ENCODE assay signal across 1 cellular context in the genomic region with DNA sequence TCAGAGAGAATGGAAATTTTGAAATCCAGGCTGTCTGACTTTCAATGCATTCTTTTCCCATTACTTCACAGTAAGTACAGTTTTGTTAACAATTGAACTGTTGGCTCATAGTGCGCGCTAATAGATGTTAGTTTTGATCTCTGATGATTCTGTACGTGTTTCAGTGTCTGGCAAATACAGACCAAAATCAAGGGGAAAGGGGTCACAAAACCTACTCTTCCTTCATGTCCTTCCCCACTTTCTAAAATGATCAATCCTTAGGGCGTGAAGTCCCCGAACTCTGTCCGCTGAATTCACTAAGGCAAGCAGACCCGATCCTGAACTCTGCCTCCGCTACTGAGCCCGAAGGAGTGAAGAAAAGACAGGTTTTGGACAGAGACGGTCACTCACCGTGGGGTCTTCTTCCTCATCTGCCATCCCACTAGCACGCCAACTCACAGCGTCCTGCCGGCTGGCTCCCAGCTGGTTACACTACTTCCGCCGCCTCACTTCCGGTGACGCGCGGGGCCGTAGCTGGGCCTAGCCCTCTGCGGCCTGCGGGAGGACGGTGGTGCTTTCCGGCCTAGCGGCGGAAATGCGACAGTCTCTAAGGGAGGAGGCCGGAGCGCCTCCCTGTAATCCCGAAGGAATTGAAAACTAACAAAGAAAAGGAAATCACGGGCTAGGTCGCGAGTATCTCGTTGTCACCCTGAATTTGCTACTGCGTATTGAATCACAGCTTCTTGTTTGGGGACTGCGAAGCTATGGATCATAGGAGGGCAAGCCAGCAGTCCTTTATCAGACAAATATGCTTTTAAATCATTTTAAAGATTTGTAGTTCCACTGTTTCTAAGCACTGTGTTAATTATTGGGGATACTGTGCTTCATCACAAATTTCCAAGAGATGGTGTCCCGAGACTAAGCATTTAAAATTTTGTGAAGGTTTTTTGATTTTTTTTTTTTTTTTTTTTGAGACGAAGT.
TF ChIP-seq lines count a peak whose summit lies in the region.

A gene with protein sequence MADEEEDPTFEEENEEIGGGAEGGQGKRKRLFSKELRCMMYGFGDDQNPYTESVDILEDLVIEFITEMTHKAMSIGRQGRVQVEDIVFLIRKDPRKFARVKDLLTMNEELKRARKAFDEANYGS (minus strand): TSS at position 473 of the 960 bp plus-strand sequence. CDS start 56 bp downstream, at position 417.

TF ChIP-seq in K562, 482 proteins besides CTCF, POLR2A, EP300 and RAD21 (continued from another document and continues in another):
- TF ChIP-seq, protein P1, sequence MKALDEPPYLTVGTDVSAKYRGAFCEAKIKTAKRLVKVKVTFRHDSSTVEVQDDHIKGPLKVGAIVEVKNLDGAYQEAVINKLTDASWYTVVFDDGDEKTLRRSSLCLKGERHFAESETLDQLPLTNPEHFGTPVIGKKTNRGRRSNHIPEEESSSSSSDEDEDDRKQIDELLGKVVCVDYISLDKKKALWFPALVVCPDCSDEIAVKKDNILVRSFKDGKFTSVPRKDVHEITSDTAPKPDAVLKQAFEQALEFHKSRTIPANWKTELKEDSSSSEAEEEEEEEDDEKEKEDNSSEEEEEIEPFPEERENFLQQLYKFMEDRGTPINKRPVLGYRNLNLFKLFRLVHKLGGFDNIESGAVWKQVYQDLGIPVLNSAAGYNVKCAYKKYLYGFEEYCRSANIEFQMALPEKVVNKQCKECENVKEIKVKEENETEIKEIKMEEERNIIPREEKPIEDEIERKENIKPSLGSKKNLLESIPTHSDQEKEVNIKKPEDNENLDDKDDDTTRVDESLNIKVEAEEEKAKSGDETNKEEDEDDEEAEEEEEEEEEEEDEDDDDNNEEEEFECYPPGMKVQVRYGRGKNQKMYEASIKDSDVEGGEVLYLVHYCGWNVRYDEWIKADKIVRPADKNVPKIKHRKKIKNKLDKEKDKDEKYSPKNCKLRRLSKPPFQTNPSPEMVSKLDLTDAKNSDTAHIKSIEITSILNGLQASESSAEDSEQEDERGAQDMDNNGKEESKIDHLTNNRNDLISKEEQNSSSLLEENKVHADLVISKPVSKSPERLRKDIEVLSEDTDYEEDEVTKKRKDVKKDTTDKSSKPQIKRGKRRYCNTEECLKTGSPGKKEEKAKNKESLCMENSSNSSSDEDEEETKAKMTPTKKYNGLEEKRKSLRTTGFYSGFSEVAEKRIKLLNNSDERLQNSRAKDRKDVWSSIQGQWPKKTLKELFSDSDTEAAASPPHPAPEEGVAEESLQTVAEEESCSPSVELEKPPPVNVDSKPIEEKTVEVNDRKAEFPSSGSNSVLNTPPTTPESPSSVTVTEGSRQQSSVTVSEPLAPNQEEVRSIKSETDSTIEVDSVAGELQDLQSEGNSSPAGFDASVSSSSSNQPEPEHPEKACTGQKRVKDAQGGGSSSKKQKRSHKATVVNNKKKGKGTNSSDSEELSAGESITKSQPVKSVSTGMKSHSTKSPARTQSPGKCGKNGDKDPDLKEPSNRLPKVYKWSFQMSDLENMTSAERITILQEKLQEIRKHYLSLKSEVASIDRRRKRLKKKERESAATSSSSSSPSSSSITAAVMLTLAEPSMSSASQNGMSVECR (CRISPR knock-in tag; IDR thresholded peaks at IDR 0.05) = peak; percentile 99
- TF ChIP-seq HNRNPLL (IDR thresholded peaks at IDR 0.05; ENCODE audit: low read depth, low read length, poor library complexity, severe bottlenecking) (peak; percentile 38), TBP (optimal IDR thresholded peaks at IDR 0.05; ENCODE audit: low read depth, low read length) (peak; percentile 86), RFX5 (IDR thresholded peaks at IDR 0.05; ENCODE audit: low read depth, low read length) (no peak), MCM5 (IDR thresholded peaks at IDR 0.05; ENCODE audit: low read depth) (no peak), HNRNPH1 (optimal IDR thresholded peaks at IDR 0.05; ENCODE audit: low read depth, low read length) (no peak), CBX8 (IDR thresholded peaks at IDR 0.05; ENCODE audit: borderline replicate concordance, extremely low read depth, low read depth, low read length, poor library complexity, severe bottlenecking) (no peak), TGIF2 (CRISPR knock-in tag; IDR thresholded peaks at IDR 0.05) (no peak), TOE1 (IDR thresholded peaks at IDR 0.05; ENCODE audit: borderline replicate concordance) (peak; percentile 66; the same call in 1 of the 2 replicates), TOE1 (CRISPR knock-in tag; IDR thresholded peaks at IDR 0.05; ENCODE audit: borderline replicate concordance, low read depth) (0 out of 2 replicates have a peak, but pooled peaks have one; percentile 13), ETS2 (tag; IDR thresholded peaks at IDR 0.05; ENCODE audit: borderline replicate concordance, poor library complexity, severe bottlenecking) (no peak), E2F5 (CRISPR knock-in tag; IDR thresholded peaks at IDR 0.05) (no peak; the same call in 1 of the 2 replicates), HEY1 (CRISPR knock-in tag; IDR thresholded peaks at IDR 0.05; ENCODE audit: borderline replicate concordance) (no peak), ZBTB11 (CRISPR knock-in tag; IDR thresholded peaks at IDR 0.05) (peak; percentile 69 to 94 (median 71); a peak in 4 of 6 replicates), GTF2F1 (IDR thresholded peaks at IDR 0.05; ENCODE audit: low read depth, low read length) (no peak), MITF (IDR thresholded peaks at IDR 0.05) (no peak), ESRRB (CRISPR knock-in tag; IDR thresholded peaks at IDR 0.05; ENCODE audit: borderline replicate concordance) (no peak), NFIX (CRISPR knock-in tag; IDR thresholded peaks at IDR 0.05; ENCODE audit: low read depth) (no peak), RUNX1 (IDR thresholded peaks at IDR 0.05; ENCODE audit: low read depth) (0 out of 2 replicates have a peak, but pooled peaks have one; percentile 75), ZNF561 (CRISPR knock-in tag; conservative IDR thresholded peaks at IDR 0.05) (no peak), TCF7 (IDR thresholded peaks at IDR 0.05; ENCODE audit: borderline replicate concordance) (0 out of 2 replicates have a peak, but pooled peaks have one; percentile 75), RAD51 (IDR thresholded peaks at IDR 0.05; ENCODE audit: borderline replicate concordance, low read depth) (no peak), ZNF143 (CRISPR knock-in tag; IDR thresholded peaks at IDR 0.05) (no peak), NCOA1 (IDR thresholded peaks at IDR 0.05; ENCODE audit: low read depth) (0 out of 2 replicates have a peak, but pooled peaks have one; percentile 48), CREB3 (tag; conservative IDR thresholded peaks at IDR 0.05; ENCODE audit: low read depth) (0 out of 2 replicates have a peak, but pooled peaks have one; percentile 33), HMGN3 (IDR thresholded peaks at IDR 0.05; ENCODE audit: borderline replicate concordance, extremely low read depth, insufficient read length, low read depth, low read length) (peak; percentile 67), NELFE (IDR thresholded peaks at IDR 0.05; ENCODE audit: insufficient read depth, insufficient read length) (no peak), NFRKB (IDR thresholded peaks at IDR 0.05; ENCODE audit: low read depth) (peak; percentile 70), JUND (IDR thresholded peaks at IDR 0.05; ENCODE audit: borderline replicate concordance, low read depth, low read length) (peak; percentile 81), JUND (tag; IDR thresholded peaks at IDR 0.05; ENCODE audit: borderline replicate concordance, low read depth, low read length) (peak; percentile 69; the same call in 2 of the 3 replicates), EGR1 (conservative IDR thresholded peaks at IDR 0.05) (peak; percentile 17; the same call in 1 of the 2 replicates), ZNF75A (CRISPR knock-in tag; IDR thresholded peaks at IDR 0.05) (no peak), SREBF2 (CRISPR knock-in tag; IDR thresholded peaks at IDR 0.05) (no peak), XRCC3 (IDR thresholded peaks at IDR 0.05) (no peak)
- TF ChIP-seq, protein P2, sequence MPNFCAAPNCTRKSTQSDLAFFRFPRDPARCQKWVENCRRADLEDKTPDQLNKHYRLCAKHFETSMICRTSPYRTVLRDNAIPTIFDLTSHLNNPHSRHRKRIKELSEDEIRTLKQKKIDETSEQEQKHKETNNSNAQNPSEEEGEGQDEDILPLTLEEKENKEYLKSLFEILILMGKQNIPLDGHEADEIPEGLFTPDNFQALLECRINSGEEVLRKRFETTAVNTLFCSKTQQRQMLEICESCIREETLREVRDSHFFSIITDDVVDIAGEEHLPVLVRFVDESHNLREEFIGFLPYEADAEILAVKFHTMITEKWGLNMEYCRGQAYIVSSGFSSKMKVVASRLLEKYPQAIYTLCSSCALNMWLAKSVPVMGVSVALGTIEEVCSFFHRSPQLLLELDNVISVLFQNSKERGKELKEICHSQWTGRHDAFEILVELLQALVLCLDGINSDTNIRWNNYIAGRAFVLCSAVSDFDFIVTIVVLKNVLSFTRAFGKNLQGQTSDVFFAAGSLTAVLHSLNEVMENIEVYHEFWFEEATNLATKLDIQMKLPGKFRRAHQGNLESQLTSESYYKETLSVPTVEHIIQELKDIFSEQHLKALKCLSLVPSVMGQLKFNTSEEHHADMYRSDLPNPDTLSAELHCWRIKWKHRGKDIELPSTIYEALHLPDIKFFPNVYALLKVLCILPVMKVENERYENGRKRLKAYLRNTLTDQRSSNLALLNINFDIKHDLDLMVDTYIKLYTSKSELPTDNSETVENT (CRISPR knock-in tag; IDR thresholded peaks at IDR 0.05) = peak; percentile 54; the same call in 1 of the 2 replicates
- TF ChIP-seq, protein P3, sequence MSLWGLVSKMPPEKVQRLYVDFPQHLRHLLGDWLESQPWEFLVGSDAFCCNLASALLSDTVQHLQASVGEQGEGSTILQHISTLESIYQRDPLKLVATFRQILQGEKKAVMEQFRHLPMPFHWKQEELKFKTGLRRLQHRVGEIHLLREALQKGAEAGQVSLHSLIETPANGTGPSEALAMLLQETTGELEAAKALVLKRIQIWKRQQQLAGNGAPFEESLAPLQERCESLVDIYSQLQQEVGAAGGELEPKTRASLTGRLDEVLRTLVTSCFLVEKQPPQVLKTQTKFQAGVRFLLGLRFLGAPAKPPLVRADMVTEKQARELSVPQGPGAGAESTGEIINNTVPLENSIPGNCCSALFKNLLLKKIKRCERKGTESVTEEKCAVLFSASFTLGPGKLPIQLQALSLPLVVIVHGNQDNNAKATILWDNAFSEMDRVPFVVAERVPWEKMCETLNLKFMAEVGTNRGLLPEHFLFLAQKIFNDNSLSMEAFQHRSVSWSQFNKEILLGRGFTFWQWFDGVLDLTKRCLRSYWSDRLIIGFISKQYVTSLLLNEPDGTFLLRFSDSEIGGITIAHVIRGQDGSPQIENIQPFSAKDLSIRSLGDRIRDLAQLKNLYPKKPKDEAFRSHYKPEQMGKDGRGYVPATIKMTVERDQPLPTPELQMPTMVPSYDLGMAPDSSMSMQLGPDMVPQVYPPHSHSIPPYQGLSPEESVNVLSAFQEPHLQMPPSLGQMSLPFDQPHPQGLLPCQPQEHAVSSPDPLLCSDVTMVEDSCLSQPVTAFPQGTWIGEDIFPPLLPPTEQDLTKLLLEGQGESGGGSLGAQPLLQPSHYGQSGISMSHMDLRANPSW (CRISPR knock-in tag; IDR thresholded peaks at IDR 0.05) = 0 out of 2 replicates have a peak, but pooled peaks have one; percentile 38
